22 cellular contexts compared by ENCODE assay signal in the genomic region with DNA sequence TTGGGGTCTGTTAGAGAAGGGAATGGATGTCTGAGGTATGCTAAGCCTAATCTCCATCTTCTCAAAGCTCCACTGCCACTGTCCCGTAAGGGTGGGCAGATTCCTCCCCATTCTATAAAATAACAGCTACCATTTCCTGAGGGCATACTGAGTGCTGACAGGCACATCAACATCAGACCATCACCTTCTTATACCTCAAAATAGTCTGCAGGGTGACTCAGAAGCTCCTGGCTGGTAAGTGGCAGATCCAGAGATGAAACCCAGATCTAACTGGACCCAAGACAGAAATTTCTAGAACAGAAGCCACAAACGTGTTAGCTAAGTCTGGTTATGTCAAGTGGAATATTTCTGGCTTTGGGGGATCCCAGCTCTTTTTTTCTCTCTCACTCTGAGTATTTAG.
DNase-seq lines count a peak whose midpoint lies in the region; ATAC-seq and TF ChIP-seq lines count a peak whose summit lies in the region.
"Had no signal": no experiment of that assay in that cellular context is flagged by ENCODE, and none has a peak within 500 bp of the region (broad histone marks: within the 10 kb centered on the region; RNA-seq: fewer than 3 reads in every experiment).

No MANE protein-coding gene starts in this region.

- H3K4me3 ChIP-seq in heart left ventricle (no peak overlapping the region), left ventricle myocardium inferior (no peak overlapping the region), upper lobe of right lung (no peak overlapping the region)
- H3K4me3 ChIP-seq: A549, GM12878, GM23248 had no signal

- H3K27ac ChIP-seq in heart left ventricle (peak overlapping the region in 11 of 12 donors; percentile 19 to 72 (median 38)), left ventricle myocardium inferior (replicated peaks) (peak overlapping the region; percentile 76), upper lobe of right lung (peak overlapping the region; percentile 11)
- H3K27ac ChIP-seq: A549, GM23248 had no signal

- WGBS in heart left ventricle, 4 donors, result 51 to 68% (median 53%) methylated on average over 2 of the region's 2 CpGs

- H3K27me3 Mint-ChIP-seq in neural crest cell (ENCODE audit: low read depth), result peaks cover 3% of the 10 kb centered on the region
- H3K27me3 Mint-ChIP-seq in stimulated activated naive B cell treated with anti-CD40 and anti-IgM and Interleukin-4, amounts not matched to agents 10 μg/mL and 1 μg/mL and 100 μg/mL, for 72 hours, result peaks cover 2% of the 10 kb centered on the region in 2 donors
- H3K27me3 Mint-ChIP-seq in mesothelial cell of epicardium (ENCODE audit: low read depth), result peaks cover 1% of the 10 kb centered on the region
- H3K27me3 Mint-ChIP-seq: CD4-positive, alpha-beta memory T cell had no signal

- no peak for TF ChIP-seq POLR2A in heart left ventricle (IDR thresholded peaks at IDR 0.05)

- H3K9me3 ChIP-seq in heart left ventricle (no peaks in the 10 kb centered on the region), left ventricle myocardium inferior (replicated peaks) (no peaks in the 10 kb centered on the region), upper lobe of right lung (no peaks in the 10 kb centered on the region)
- H3K9me3 ChIP-seq: A549 had no signal

- no peak overlapping the region for H3K4me3 Mint-ChIP-seq in neural crest cell
- H3K4me3 Mint-ChIP-seq in stimulated activated naive B cell treated with anti-CD40 and anti-IgM and Interleukin-4, amounts not matched to agents 10 μg/mL and 1 μg/mL and 100 μg/mL, for 72 hours, result no peak overlapping the region
- no peak overlapping the region for H3K4me3 Mint-ChIP-seq in mesothelial cell of epicardium
- H3K4me3 Mint-ChIP-seq: CD4-positive, alpha-beta memory T cell had no signal

- H3K4me1 Mint-ChIP-seq in neural crest cell (peaks cover 4% of the 10 kb centered on the region), mesothelial cell of epicardium (peaks cover 13% of the 10 kb centered on the region)
- H3K4me1 Mint-ChIP-seq in stimulated activated naive B cell treated with anti-CD40 and anti-IgM and Interleukin-4, amounts not matched to agents 10 μg/mL and 1 μg/mL and 100 μg/mL, for 72 hours, result peaks cover 2 to 4% of the 10 kb centered on the region in 2 donors
- H3K4me1 Mint-ChIP-seq: CD4-positive, alpha-beta memory T cell had no signal

- H3K36me3 ChIP-seq in heart left ventricle (no peaks in the 10 kb centered on the region), left ventricle myocardium inferior (no peaks in the 10 kb centered on the region), upper lobe of right lung (no peaks in the 10 kb centered on the region)

- peak in 2 of 4 donors; percentile 77 to 82 for ATAC-seq in heart left ventricle
- ATAC-seq in upper lobe of right lung, result no peak
- no peak for ATAC-seq in stimulated activated naive B cell treated with anti-CD40 and anti-IgM and Interleukin-4, amounts not matched to agents 10 μg/mL and 1 μg/mL and 100 μg/mL, for 72 hours (replicated peaks)
- ATAC-seq: A549, GM12878, HCT116 had no signal

- H3K4me1 ChIP-seq in heart left ventricle, result peaks cover 0 to 31% (median 18%) of the 10 kb centered on the region in 12 donors
- peaks cover 40% of the 10 kb centered on the region for H3K4me1 ChIP-seq in left ventricle myocardium inferior
- H3K4me1 ChIP-seq in upper lobe of right lung, result no peaks in the 10 kb centered on the region
- H3K4me1 ChIP-seq: A549 had no signal

- peaks cover 7% of the 10 kb centered on the region for H3K9me3 Mint-ChIP-seq in neural crest cell
- H3K9me3 Mint-ChIP-seq in stimulated activated naive B cell treated with anti-CD40 and anti-IgM and Interleukin-4, amounts not matched to agents 10 μg/mL and 1 μg/mL and 100 μg/mL, for 72 hours, result no peaks in the 10 kb centered on the region
- H3K9me3 Mint-ChIP-seq in mesothelial cell of epicardium, result peaks cover 8% of the 10 kb centered on the region
- H3K9me3 Mint-ChIP-seq: CD4-positive, alpha-beta memory T cell had no signal

- peak overlapping the region; percentile 50 for H3K27ac Mint-ChIP-seq in neural crest cell (ENCODE audit: unreplicated experiment)
- H3K27ac Mint-ChIP-seq in stimulated activated naive B cell treated with anti-CD40 and anti-IgM and Interleukin-4, amounts not matched to agents 10 μg/mL and 1 μg/mL and 100 μg/mL, for 72 hours, result no peak overlapping the region
- no peak overlapping the region for H3K27ac Mint-ChIP-seq in mesothelial cell of epicardium
- H3K27ac Mint-ChIP-seq: CD4-positive, alpha-beta memory T cell had no signal

- intact Hi-C loops in heart left ventricle (cut with DNase I) (loop anchor here in 1 of 10 donors (10.0 kb wide), 1 partner anchor 107 kb away; no protein-coding TSS in a partner anchor), cardiac septum (cut with DNase I) (no loop called here), left ventricle myocardium inferior (cut with micrococcal nuclease) (no loop called here), upper lobe of right lung (cut with DNase I) (no loop called here)

- TF ChIP-seq CTCF in heart left ventricle (IDR thresholded peaks at IDR 0.05), result no peak
- no peak for TF ChIP-seq CTCF in left ventricle myocardium inferior (IDR thresholded peaks at IDR 0.05; ENCODE audit: borderline replicate concordance)
- TF ChIP-seq CTCF in neural crest cell (conservative IDR thresholded peaks at IDR 0.05), result no peak
- TF ChIP-seq CTCF in upper lobe of right lung (IDR thresholded peaks at IDR 0.05), result no peak
- no peak for TF ChIP-seq CTCF in mesothelial cell of epicardium (IDR thresholded peaks at IDR 0.05; ENCODE audit: unreplicated experiment)

- H3K27me3 ChIP-seq in heart left ventricle (no peaks in the 10 kb centered on the region), left ventricle myocardium inferior (ENCODE audit: low read depth) (no peaks in the 10 kb centered on the region), upper lobe of right lung (no peaks in the 10 kb centered on the region)

- H3K36me3 Mint-ChIP-seq in neural crest cell (ENCODE audit: low read depth) (no peaks in the 10 kb centered on the region), mesothelial cell of epicardium (no peaks in the 10 kb centered on the region)
- H3K36me3 Mint-ChIP-seq in stimulated activated naive B cell treated with anti-CD40 and anti-IgM and Interleukin-4, amounts not matched to agents 10 μg/mL and 1 μg/mL and 100 μg/mL, for 72 hours, result peaks cover 4 to 5% of the 10 kb centered on the region in 2 donors

- DNase-seq in heart left ventricle (no peak), cardiac septum (ENCODE audit: low spot score) (no peak), left ventricle myocardium inferior (no peak), neural crest cell (ENCODE audit: low read depth, low spot score) (no peak), upper lobe of right lung (no peak), mesothelial cell of epicardium (ENCODE audit: low spot score in 2 of 2, unreplicated experiment in 2 of 2) (no peak)
- no peak for DNase-seq in stimulated activated naive B cell treated with anti-CD40 and anti-IgM and Interleukin-4, amounts not matched to agents 10 μg/mL and 1 μg/mL and 100 μg/mL, for 72 hours
- DNase-seq: 8988T; ACHN; AML-193; C1 segment of cervical spinal cord; Calu3; CD4-positive, alpha-beta memory T cell; COR-L47; DMS79; EL; GDM1; GM23248; H7 had no signal

Comparison
In these comparisons a context has a peak if more than half of its experiments do, and no peak if none do; other contexts are left out.
1. H3K27ac ChIP-seq: peak in every context shown above with its lines; median percentile 76 in left ventricle myocardium inferior; 38 in heart left ventricle; 11 in upper lobe of right lung.